In genomic region chr5:75053286-75054109, GRCh38 we compare ENCODE assay signal across 1 cellular context.
A peak's percentile ranks its signal among the peaks of the same experiment; 100 is the strongest.
TF ChIP-seq lines count a peak whose summit lies in the region.

No MANE protein-coding gene starts in this region.

TF ChIP-seq in HepG2, 621 proteins besides CTCF, POLR2A, EP300 and RAD21 (continued from another document and continues in another):
- TF ChIP-seq, protein P1, sequence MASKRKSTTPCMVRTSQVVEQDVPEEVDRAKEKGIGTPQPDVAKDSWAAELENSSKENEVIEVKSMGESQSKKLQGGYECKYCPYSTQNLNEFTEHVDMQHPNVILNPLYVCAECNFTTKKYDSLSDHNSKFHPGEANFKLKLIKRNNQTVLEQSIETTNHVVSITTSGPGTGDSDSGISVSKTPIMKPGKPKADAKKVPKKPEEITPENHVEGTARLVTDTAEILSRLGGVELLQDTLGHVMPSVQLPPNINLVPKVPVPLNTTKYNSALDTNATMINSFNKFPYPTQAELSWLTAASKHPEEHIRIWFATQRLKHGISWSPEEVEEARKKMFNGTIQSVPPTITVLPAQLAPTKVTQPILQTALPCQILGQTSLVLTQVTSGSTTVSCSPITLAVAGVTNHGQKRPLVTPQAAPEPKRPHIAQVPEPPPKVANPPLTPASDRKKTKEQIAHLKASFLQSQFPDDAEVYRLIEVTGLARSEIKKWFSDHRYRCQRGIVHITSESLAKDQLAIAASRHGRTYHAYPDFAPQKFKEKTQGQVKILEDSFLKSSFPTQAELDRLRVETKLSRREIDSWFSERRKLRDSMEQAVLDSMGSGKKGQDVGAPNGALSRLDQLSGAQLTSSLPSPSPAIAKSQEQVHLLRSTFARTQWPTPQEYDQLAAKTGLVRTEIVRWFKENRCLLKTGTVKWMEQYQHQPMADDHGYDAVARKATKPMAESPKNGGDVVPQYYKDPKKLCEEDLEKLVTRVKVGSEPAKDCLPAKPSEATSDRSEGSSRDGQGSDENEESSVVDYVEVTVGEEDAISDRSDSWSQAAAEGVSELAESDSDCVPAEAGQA (IDR thresholded peaks at IDR 0.05; ENCODE audit: low read depth): no peak
- TF ChIP-seq, protein P1 (CRISPR knock-in tag; IDR thresholded peaks at IDR 0.05; ENCODE audit: borderline replicate concordance): no peak
- 0 out of 2 replicates have a peak, but pooled peaks have one; percentile 68 for TF ChIP-seq ZSCAN29 (CRISPR knock-in tag; conservative IDR thresholded peaks at IDR 0.05)
- TF ChIP-seq ZNF30 (CRISPR knock-in tag; IDR thresholded peaks at IDR 0.05): no peak
- TF ChIP-seq ZNF503 (CRISPR knock-in tag; IDR thresholded peaks at IDR 0.05): no peak
- TF ChIP-seq ZSCAN12 (CRISPR knock-in tag; IDR thresholded peaks at IDR 0.05): no peak
- no peak for TF ChIP-seq CERS6 (CRISPR knock-in tag; IDR thresholded peaks at IDR 0.05)
- TF ChIP-seq BHLHE40 (IDR thresholded peaks at IDR 0.05; ENCODE audit: low read length): no peak
- 0 out of 2 replicates have a peak, but pooled peaks have one; percentile 33 for TF ChIP-seq CBFB (CRISPR knock-in tag; IDR thresholded peaks at IDR 0.05)
- TF ChIP-seq ELF4 (CRISPR knock-in tag; IDR thresholded peaks at IDR 0.05; ENCODE audit: borderline replicate concordance): no peak
- TF ChIP-seq HHEX (CRISPR knock-in tag; IDR thresholded peaks at IDR 0.05): no peak
- no peak for TF ChIP-seq ZZZ3 (CRISPR knock-in tag; IDR thresholded peaks at IDR 0.05; ENCODE audit: borderline replicate concordance)
- TF ChIP-seq SIN3A (IDR thresholded peaks at IDR 0.05; ENCODE audit: borderline replicate concordance, low read depth, low read length): no peak
- TF ChIP-seq, protein P2, sequence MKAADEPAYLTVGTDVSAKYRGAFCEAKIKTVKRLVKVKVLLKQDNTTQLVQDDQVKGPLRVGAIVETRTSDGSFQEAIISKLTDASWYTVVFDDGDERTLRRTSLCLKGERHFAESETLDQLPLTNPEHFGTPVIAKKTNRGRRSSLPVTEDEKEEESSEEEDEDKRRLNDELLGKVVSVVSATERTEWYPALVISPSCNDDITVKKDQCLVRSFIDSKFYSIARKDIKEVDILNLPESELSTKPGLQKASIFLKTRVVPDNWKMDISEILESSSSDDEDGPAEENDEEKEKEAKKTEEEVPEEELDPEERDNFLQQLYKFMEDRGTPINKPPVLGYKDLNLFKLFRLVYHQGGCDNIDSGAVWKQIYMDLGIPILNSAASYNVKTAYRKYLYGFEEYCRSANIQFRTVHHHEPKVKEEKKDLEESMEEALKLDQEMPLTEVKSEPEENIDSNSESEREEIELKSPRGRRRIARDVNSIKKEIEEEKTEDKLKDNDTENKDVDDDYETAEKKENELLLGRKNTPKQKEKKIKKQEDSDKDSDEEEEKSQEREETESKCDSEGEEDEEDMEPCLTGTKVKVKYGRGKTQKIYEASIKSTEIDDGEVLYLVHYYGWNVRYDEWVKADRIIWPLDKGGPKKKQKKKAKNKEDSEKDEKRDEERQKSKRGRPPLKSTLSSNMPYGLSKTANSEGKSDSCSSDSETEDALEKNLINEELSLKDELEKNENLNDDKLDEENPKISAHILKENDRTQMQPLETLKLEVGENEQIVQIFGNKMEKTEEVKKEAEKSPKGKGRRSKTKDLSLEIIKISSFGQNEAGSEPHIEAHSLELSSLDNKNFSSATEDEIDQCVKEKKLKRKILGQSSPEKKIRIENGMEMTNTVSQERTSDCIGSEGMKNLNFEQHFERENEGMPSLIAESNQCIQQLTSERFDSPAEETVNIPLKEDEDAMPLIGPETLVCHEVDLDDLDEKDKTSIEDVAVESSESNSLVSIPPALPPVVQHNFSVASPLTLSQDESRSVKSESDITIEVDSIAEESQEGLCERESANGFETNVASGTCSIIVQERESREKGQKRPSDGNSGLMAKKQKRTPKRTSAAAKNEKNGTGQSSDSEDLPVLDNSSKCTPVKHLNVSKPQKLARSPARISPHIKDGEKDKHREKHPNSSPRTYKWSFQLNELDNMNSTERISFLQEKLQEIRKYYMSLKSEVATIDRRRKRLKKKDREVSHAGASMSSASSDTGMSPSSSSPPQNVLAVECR (CRISPR knock-in tag; IDR thresholded peaks at IDR 0.05; ENCODE audit: borderline replicate concordance): peak; percentile 40; the same call in 1 of the 2 replicates
- TF ChIP-seq PHF5A (CRISPR knock-in tag; IDR thresholded peaks at IDR 0.05; ENCODE audit: low read depth, unreplicated experiment): no peak
- no peak for TF ChIP-seq KDM5A (IDR thresholded peaks at IDR 0.05; ENCODE audit: borderline replicate concordance, low read length)
- TF ChIP-seq ATF3 (CRISPR knock-in tag; IDR thresholded peaks at IDR 0.05): peak; percentile 44; the same call in 1 of the 2 replicates
- no peak for TF ChIP-seq LCORL (IDR thresholded peaks at IDR 0.05)
- TF ChIP-seq LCORL (CRISPR knock-in tag; IDR thresholded peaks at IDR 0.05): no peak
- TF ChIP-seq SAP130 (CRISPR knock-in tag; IDR thresholded peaks at IDR 0.05; ENCODE audit: low read depth): peak; percentile 31; the same call in 1 of the 2 replicates
- peak; percentile 57 for TF ChIP-seq HNRNPLL (IDR thresholded peaks at IDR 0.05; ENCODE audit: low read depth, low read length, poor library complexity, severe bottlenecking)
- no peak for TF ChIP-seq SP2 (CRISPR knock-in tag; IDR thresholded peaks at IDR 0.05)
- no peak for TF ChIP-seq SNRNP70 (IDR thresholded peaks at IDR 0.05; ENCODE audit: low read depth, low read length)
- TF ChIP-seq, protein P3, sequence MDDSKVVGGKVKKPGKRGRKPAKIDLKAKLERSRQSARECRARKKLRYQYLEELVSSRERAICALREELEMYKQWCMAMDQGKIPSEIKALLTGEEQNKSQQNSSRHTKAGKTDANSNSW (CRISPR knock-in tag; IDR thresholded peaks at IDR 0.05; ENCODE audit: borderline replicate concordance): peak; percentile 46; the same call in 1 of the 2 replicates
- TF ChIP-seq ASH2L (IDR thresholded peaks at IDR 0.05; ENCODE audit: insufficient read length, low read depth, low read length): peak; percentile 22
- TF ChIP-seq THAP11 (CRISPR knock-in tag; IDR thresholded peaks at IDR 0.05): no peak
- no peak for TF ChIP-seq RFX3 (CRISPR knock-in tag; IDR thresholded peaks at IDR 0.05)
- TF ChIP-seq ZNF264 (CRISPR knock-in tag; IDR thresholded peaks at IDR 0.05): 0 out of 2 replicates have a peak, but pooled peaks have one; percentile 38
- TF ChIP-seq ZMYM2 (CRISPR knock-in tag; IDR thresholded peaks at IDR 0.05): peak; percentile 28
- TF ChIP-seq CREM (IDR thresholded peaks at IDR 0.05): no peak
- no peak for TF ChIP-seq CREM (CRISPR knock-in tag; IDR thresholded peaks at IDR 0.05)
- TF ChIP-seq ZNF275 (CRISPR knock-in tag; IDR thresholded peaks at IDR 0.05; ENCODE audit: borderline replicate concordance): no peak
- no peak for TF ChIP-seq CCAR2 (optimal IDR thresholded peaks at IDR 0.05; ENCODE audit: low read depth, low read length)
- peak; percentile 14; the same call in 1 of the 2 replicates for TF ChIP-seq ZNF605 (CRISPR knock-in tag; IDR thresholded peaks at IDR 0.05)
- TF ChIP-seq, protein P4, sequence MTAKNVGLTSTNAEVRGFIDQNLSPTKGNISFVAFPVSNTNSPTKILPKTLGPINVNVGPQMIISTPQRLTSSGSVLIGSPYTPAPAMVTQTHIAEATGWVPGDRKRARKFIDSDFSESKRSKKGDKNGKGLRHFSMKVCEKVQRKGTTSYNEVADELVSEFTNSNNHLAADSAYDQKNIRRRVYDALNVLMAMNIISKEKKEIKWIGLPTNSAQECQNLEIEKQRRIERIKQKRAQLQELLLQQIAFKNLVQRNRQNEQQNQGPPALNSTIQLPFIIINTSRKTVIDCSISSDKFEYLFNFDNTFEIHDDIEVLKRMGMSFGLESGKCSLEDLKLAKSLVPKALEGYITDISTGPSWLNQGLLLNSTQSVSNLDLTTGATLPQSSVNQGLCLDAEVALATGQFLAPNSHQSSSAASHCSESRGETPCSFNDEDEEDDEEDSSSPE (CRISPR knock-in tag; IDR thresholded peaks at IDR 0.05): peak; percentile 80
- 0 out of 2 replicates have a peak, but pooled peaks have one; percentile 41 for TF ChIP-seq ZNF746 (CRISPR knock-in tag; IDR thresholded peaks at IDR 0.05)
- no peak for TF ChIP-seq ELF3 (CRISPR knock-in tag; IDR thresholded peaks at IDR 0.05)
- TF ChIP-seq PAF1 (CRISPR knock-in tag; IDR thresholded peaks at IDR 0.05): no peak
- TF ChIP-seq, protein P5, sequence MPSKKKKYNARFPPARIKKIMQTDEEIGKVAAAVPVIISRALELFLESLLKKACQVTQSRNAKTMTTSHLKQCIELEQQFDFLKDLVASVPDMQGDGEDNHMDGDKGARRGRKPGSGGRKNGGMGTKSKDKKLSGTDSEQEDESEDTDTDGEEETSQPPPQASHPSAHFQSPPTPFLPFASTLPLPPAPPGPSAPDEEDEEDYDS (CRISPR knock-in tag; IDR thresholded peaks at IDR 0.05): no peak
- TF ChIP-seq SIN3B (IDR thresholded peaks at IDR 0.05; ENCODE audit: low read length): no peak
- TF ChIP-seq RELA (CRISPR knock-in tag; IDR thresholded peaks at IDR 0.05): 0 out of 2 replicates have a peak, but pooled peaks have one; percentile 43
- TF ChIP-seq, protein P6, sequence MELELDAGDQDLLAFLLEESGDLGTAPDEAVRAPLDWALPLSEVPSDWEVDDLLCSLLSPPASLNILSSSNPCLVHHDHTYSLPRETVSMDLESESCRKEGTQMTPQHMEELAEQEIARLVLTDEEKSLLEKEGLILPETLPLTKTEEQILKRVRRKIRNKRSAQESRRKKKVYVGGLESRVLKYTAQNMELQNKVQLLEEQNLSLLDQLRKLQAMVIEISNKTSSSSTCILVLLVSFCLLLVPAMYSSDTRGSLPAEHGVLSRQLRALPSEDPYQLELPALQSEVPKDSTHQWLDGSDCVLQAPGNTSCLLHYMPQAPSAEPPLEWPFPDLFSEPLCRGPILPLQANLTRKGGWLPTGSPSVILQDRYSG (CRISPR knock-in tag; IDR thresholded peaks at IDR 0.05): peak; percentile 48; the same call in 1 of the 2 replicates
- peak; percentile 30; the same call in 1 of the 2 replicates for TF ChIP-seq CREB1 (IDR thresholded peaks at IDR 0.05)
- no peak for TF ChIP-seq CREB1 (CRISPR knock-in tag; IDR thresholded peaks at IDR 0.05)
